In the genomic region with DNA sequence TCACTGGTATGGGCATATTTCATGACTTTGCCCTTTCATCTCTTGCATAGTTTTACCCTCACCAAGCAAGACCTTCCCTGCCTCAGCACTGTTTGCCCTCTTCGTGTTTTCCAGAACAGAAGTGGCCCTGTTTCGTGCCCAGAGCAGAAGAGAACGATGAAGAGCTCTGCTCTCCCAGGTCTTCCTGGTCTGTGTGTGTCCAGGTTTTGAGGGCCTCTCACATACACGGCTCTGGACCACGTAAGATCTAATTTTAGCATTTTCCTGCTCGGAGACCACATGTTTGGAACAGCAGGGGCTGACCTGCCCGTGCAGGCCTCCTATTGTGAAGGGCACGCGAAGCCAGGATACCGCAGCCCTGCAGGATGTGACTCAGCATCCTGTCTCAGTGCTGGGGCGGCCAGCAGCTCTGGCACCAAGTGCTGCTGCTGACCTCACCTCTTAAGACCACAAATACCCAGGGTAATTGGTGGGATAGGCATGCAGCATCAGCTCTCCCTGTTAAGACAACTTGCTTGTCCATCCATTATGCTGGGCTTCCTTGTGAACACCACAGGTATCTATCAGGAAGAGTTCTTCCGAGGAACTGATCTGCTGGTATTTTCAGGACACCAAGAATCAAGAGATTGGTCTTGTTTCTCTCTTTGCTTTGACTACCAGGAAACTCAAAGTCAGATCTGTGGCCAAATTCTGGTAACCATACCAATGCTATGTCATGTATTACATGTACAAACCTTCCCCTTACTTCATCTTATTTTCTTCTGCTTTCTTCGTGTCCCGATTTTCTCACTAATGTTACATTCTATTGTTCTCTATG, we compare ENCODE assay signal across 8 cellular contexts. TPM values are rescaled to one million over a fixed set of nuclear protein-coding genes. Genes with fewer than 3 reads are reported as not detected.
DNase-seq lines count a peak whose midpoint lies in the region; ATAC-seq and TF ChIP-seq lines count a peak whose summit lies in the region.

No MANE protein-coding gene starts in this region.

- H3K4me1 Mint-ChIP-seq in activated CD4-positive, alpha-beta T cell treated with anti-CD3 and anti-CD28 coated beads, Interleukin-2, amount 10 ng/mL, durations not matched to agents 7 days and 5 days, result peaks cover 57% of the 10 kb centered on the region
- peaks cover 78% of the 10 kb centered on the region for H3K4me1 Mint-ChIP-seq in dendritic cell treated with granulocyte-macrophage colony-stimulating factor and Interleukin-4, amounts not matched to agents 40 ng/mL and 50 ng/mL, for 4 days (ENCODE audit: low read depth)
- peaks cover 16% of the 10 kb centered on the region for H3K4me1 Mint-ChIP-seq in memory B cell

- H3K36me3 Mint-ChIP-seq in activated CD4-positive, alpha-beta T cell treated with anti-CD3 and anti-CD28 coated beads, Interleukin-2, amount 10 ng/mL, durations not matched to agents 7 days and 5 days (ENCODE audit: low read depth), result peaks cover 30% of the 10 kb centered on the region
- peaks cover 92% of the 10 kb centered on the region for H3K36me3 Mint-ChIP-seq in dendritic cell treated with granulocyte-macrophage colony-stimulating factor and Interleukin-4, amounts not matched to agents 40 ng/mL and 50 ng/mL, for 4 days (ENCODE audit: low read depth)
- H3K36me3 Mint-ChIP-seq in memory B cell, result peaks cover 14% of the 10 kb centered on the region

- H3K27ac Mint-ChIP-seq in activated CD4-positive, alpha-beta T cell treated with anti-CD3 and anti-CD28 coated beads, Interleukin-2, amount 10 ng/mL, durations not matched to agents 7 days and 5 days, result peak overlapping the region; percentile 93
- H3K27ac Mint-ChIP-seq in dendritic cell treated with granulocyte-macrophage colony-stimulating factor and Interleukin-4, amounts not matched to agents 40 ng/mL and 50 ng/mL, for 4 days, result peak overlapping the region; percentile 89
- H3K27ac Mint-ChIP-seq in memory B cell, result peak overlapping the region; percentile 43

- ATAC-seq in HG02623 (IDR thresholded peaks at IDR 0.05; ENCODE audit: unreplicated experiment) (peak; percentile 81), memory B cell (ENCODE audit: low read depth) (peak; percentile 38)

- no peaks in the 10 kb centered on the region for H3K9me3 Mint-ChIP-seq in activated CD4-positive, alpha-beta T cell treated with anti-CD3 and anti-CD28 coated beads, Interleukin-2, amount 10 ng/mL, durations not matched to agents 7 days and 5 days
- H3K9me3 Mint-ChIP-seq in dendritic cell treated with granulocyte-macrophage colony-stimulating factor and Interleukin-4, amounts not matched to agents 40 ng/mL and 50 ng/mL, for 4 days, result no peaks in the 10 kb centered on the region
- H3K9me3 Mint-ChIP-seq in memory B cell, result no peaks in the 10 kb centered on the region

- peak overlapping the region; percentile 42 for H3K4me3 Mint-ChIP-seq in activated CD4-positive, alpha-beta T cell treated with anti-CD3 and anti-CD28 coated beads, Interleukin-2, amount 10 ng/mL, durations not matched to agents 7 days and 5 days
- H3K4me3 Mint-ChIP-seq in dendritic cell treated with granulocyte-macrophage colony-stimulating factor and Interleukin-4, amounts not matched to agents 40 ng/mL and 50 ng/mL, for 4 days, result peak overlapping the region; percentile 33
- no peak overlapping the region for H3K4me3 Mint-ChIP-seq in memory B cell

- intact Hi-C loops in dendritic cell treated with granulocyte-macrophage colony-stimulating factor and Interleukin-4, amounts not matched to agents 40 ng/mL and 50 ng/mL, for 4 days (cut with micrococcal nuclease), result loop anchor here (2.0 kb wide), 1 partner anchor 14 kb away; no protein-coding TSS in a partner anchor

- TF ChIP-seq POLR2A in GM15510 (IDR thresholded peaks at IDR 0.05; ENCODE audit: borderline replicate concordance, extremely low read depth, insufficient read length), result peak; percentile 33

- POLR2A ChIA-PET in activated CD4-positive, alpha-beta T cell treated with anti-CD3 and anti-CD28 coated beads, Interleukin-2, amount 10 ng/mL, durations not matched to agents 7 days and 5 days (lab: Charles Lee), result interaction anchor here (0.5 kb wide), 1 partner anchor 265 kb away, joined by 6 read pairs; no protein-coding TSS in a partner anchor

- DNase-seq in NCI-H2029 (lab: John Stamatoyannopoulos, UW) (peak; percentile 92), memory B cell (ENCODE audit: low spot score in 2 of 2) (no peak), NCI-H524 treated with DMSO at 0.1 percent for 48 hours (lab: John Stamatoyannopoulos, UW) (no peak)
- peak; percentile 74 for DNase-seq in activated CD4-positive, alpha-beta T cell treated with anti-CD3 and anti-CD28 coated beads, Interleukin-2, amount 10 ng/mL, durations not matched to agents 7 days and 5 days
- peak; percentile 39 to 68 for DNase-seq in stimulated activated CD8-positive, alpha-beta memory T cell treated with anti-CD3 and anti-CD28 coated beads, Interleukin-4, amount 100 ng/mL, for 4 hours (ENCODE audit: low read depth in 2 of 2, low spot score in 1 of 2)

- CTCF ChIA-PET in activated CD4-positive, alpha-beta T cell treated with anti-CD3 and anti-CD28 coated beads, Interleukin-2, amount 10 ng/mL, durations not matched to agents 7 days and 5 days (lab: Charles Lee), result interaction anchor here (0.7 to 4.7 kb wide), 8 partner anchors 11 to 279 kb away, joined by 3 to 18 read pairs (median 4); a partner anchor contains a TSS

- H3K27me3 Mint-ChIP-seq in activated CD4-positive, alpha-beta T cell treated with anti-CD3 and anti-CD28 coated beads, Interleukin-2, amount 10 ng/mL, durations not matched to agents 7 days and 5 days, result no peaks in the 10 kb centered on the region
- no peaks in the 10 kb centered on the region for H3K27me3 Mint-ChIP-seq in dendritic cell treated with granulocyte-macrophage colony-stimulating factor and Interleukin-4, amounts not matched to agents 40 ng/mL and 50 ng/mL, for 4 days
- no peaks in the 10 kb centered on the region for H3K27me3 Mint-ChIP-seq in memory B cell

RNA-seq across cellular contexts. Expression of a gene that starts 19.0 kb away (rescaled TPM):
- 10 to 100 TPM; 24.2 to 27.4 TPM for total RNA-seq in activated CD4-positive, alpha-beta T cell treated with anti-CD3 and anti-CD28 coated beads, Interleukin-2, amount 10 ng/mL, durations not matched to agents 7 days and 5 days

RNA-seq across cellular contexts. Expression of a gene that starts 41.5 kb away (rescaled TPM):
- not detected for total RNA-seq in activated CD4-positive, alpha-beta T cell treated with anti-CD3 and anti-CD28 coated beads, Interleukin-2, amount 10 ng/mL, durations not matched to agents 7 days and 5 days

Comparison
In these comparisons a context has a peak if more than half of its experiments do, and no peak if none do; other contexts are left out.
1. DNase-seq: peak in NCI-H2029 (single experiment), activated CD4-positive, alpha-beta T cell treated with anti-CD3 and anti-CD28 coated beads, Interleukin-2, amount 10 ng/mL, durations not matched to agents 7 days and 5 days (single experiment) and stimulated activated CD8-positive, alpha-beta memory T cell treated with anti-CD3 and anti-CD28 coated beads, Interleukin-4, amount 100 ng/mL, for 4 hours (2 of 2); none in memory B cell (0 of 2) and NCI-H524 treated with DMSO at 0.1 percent for 48 hours (single experiment).
2. H3K27ac Mint-ChIP-seq: peak in every context shown above with its lines; median percentile 93 in activated CD4-positive, alpha-beta T cell treated with anti-CD3 and anti-CD28 coated beads, Interleukin-2, amount 10 ng/mL, durations not matched to agents 7 days and 5 days; 89 in dendritic cell treated with granulocyte-macrophage colony-stimulating factor and Interleukin-4, amounts not matched to agents 40 ng/mL and 50 ng/mL, for 4 days; 43 in memory B cell.